27 cellular contexts compared by ENCODE assay signal in genomic region chr9:82281066-82281465, GRCh38.
"Had no signal": no experiment of that assay in that cellular context is flagged by ENCODE, and none has a peak within 500 bp of the region (broad histone marks: within the 10 kb centered on the region; RNA-seq: fewer than 3 reads in every experiment).

No MANE protein-coding gene starts in this region.

- H3K36me3 ChIP-seq: heart right ventricle, lower lobe of right lung, neural progenitor cell, prostate gland, right atrium auricular region, stomach, tibial artery, upper lobe of left lung had no signal

- H3K4me1 ChIP-seq: heart right ventricle, lower lobe of right lung, neural progenitor cell, prostate gland, right atrium auricular region, stomach, testis, tibial artery, upper lobe of left lung had no signal

- DNase-seq: dorsolateral prefrontal cortex; effector CD4-positive, alpha-beta T cell; foreskin melanocyte; glutamatergic neuron; heart right ventricle; hypothalamus; left ventricle myocardium superior; lower lobe of right lung; mesenchymal stem cell; midbrain; naive thymus-derived CD4-positive, alpha-beta T cell; stimulated activated CD4-positive, alpha-beta T cell treated with anti-CD3 and anti-CD28 coated beads, Interleukin-12 subunit alpha, Interleukin-12 subunit beta, amount 100 ng/mL, for 4 hours; stimulated activated CD4-positive, alpha-beta T cell treated with anti-CD3 and anti-CD28 coated beads, Interleukin-1b, Interleukin-23, amount 100 ng/mL, for 48 hours; stimulated activated CD4-positive, alpha-beta T cell treated with anti-CD3 and anti-CD28 coated beads, Interleukin-4, amount 100 ng/mL, for 1 hour; stimulated activated CD8-positive, alpha-beta memory T cell treated with anti-CD3 and anti-CD28 coated beads, Interleukin-4, amount 100 ng/mL, for 48 hours; stimulated activated naive CD4-positive, alpha-beta T cell treated with Interleukin-2 at 50 U/mL for 16 hours; stomach; substantia nigra; testis; tibial artery; upper lobe of left lung had no signal

- H3K27ac ChIP-seq: dorsolateral prefrontal cortex, heart right ventricle, lower lobe of right lung, neural progenitor cell, prostate gland, right atrium auricular region, stomach, testis, tibial artery, upper lobe of left lung had no signal

- H3K4me2 ChIP-seq: neural progenitor cell, smooth muscle cell had no signal

- H3K9me3 ChIP-seq: prostate gland, right atrium auricular region, testis, upper lobe of left lung had no signal

- H3K9ac ChIP-seq: neural progenitor cell had no signal

- H2AFZ ChIP-seq: neural progenitor cell had no signal

- H3K4me3 ChIP-seq: dorsolateral prefrontal cortex, heart right ventricle, lower lobe of right lung, neural progenitor cell, prostate gland, right atrium auricular region, smooth muscle cell, stomach, testis, tibial artery, upper lobe of left lung had no signal

- FAIRE-seq: keratinocyte, urothelium cell line had no signal

- H3K27me3 ChIP-seq: heart right ventricle, neural progenitor cell, right atrium auricular region, stomach, testis, tibial artery, upper lobe of left lung had no signal
